In genomic region chr16:78562650-78563049, GRCh38 we compare ENCODE assay signal across 14 cellular contexts.
A peak's percentile ranks its signal among the peaks of the same experiment; 100 is the strongest.
DNase-seq lines count a peak whose midpoint lies in the region; ATAC-seq and TF ChIP-seq lines count a peak whose summit lies in the region.
"Had no signal": no experiment of that assay in that cellular context is flagged by ENCODE, and none has a peak within 500 bp of the region (broad histone marks: within the 10 kb centered on the region; RNA-seq: fewer than 3 reads in every experiment).

No MANE protein-coding gene starts in this region.

- ATAC-seq in left cardiac atrium: no peak
- ATAC-seq: HCT116 had no signal

- H3K4me3 Mint-ChIP-seq in glutamatergic neuron (ENCODE audit: unreplicated experiment): no peak overlapping the region
- H3K4me3 Mint-ChIP-seq in activated CD4-positive, alpha-beta T cell treated with anti-CD3 and anti-CD28 coated beads, Interleukin-2, amount 10 ng/mL, durations not matched to agents 24 days and 14 days: no peak overlapping the region
- H3K4me3 Mint-ChIP-seq: B cell; CD4-positive, alpha-beta T cell had no signal

- TF ChIP-seq CTCF in glutamatergic neuron (IDR thresholded peaks at IDR 0.05; ENCODE audit: partially characterized antibody, unreplicated experiment): no peak

- DNase-seq in NCI-H82 (lab: John Stamatoyannopoulos, UW): peak; percentile 25
- no peak for DNase-seq in NCI-H82 treated with DMSO at 0.1 percent for 48 hours (lab: John Stamatoyannopoulos, UW; ENCODE audit: unreplicated experiment)
- peak; percentile 76 to 88 for DNase-seq in NCI-H524 (lab: John Stamatoyannopoulos, UW)
- DNase-seq in glutamatergic neuron: no peak
- DNase-seq in activated CD4-positive, alpha-beta T cell treated with anti-CD3 and anti-CD28 coated beads, Interleukin-2, amount 10 ng/mL, durations not matched to agents 24 days and 14 days: no peak
- no peak for DNase-seq in NCI-H146 treated with DMSO at 0.1 percent for 48 hours (lab: John Stamatoyannopoulos, UW; ENCODE audit: unreplicated experiment)
- no peak for DNase-seq in left cardiac atrium
- DNase-seq: C1 segment of cervical spinal cord; Calu3; CD4-positive, alpha-beta T cell; DND-41; GDM1 had no signal

- H3K4me1 Mint-ChIP-seq in glutamatergic neuron (ENCODE audit: low read depth, unreplicated experiment): peaks cover 12% of the 10 kb centered on the region
- H3K4me1 Mint-ChIP-seq in activated CD4-positive, alpha-beta T cell treated with anti-CD3 and anti-CD28 coated beads, Interleukin-2, amount 10 ng/mL, durations not matched to agents 24 days and 14 days: peaks cover 5% of the 10 kb centered on the region

- intact Hi-C loops in activated CD4-positive, alpha-beta T cell treated with anti-CD3 and anti-CD28 coated beads, Interleukin-2, amount 10 ng/mL, durations not matched to agents 24 days and 14 days (cut with micrococcal nuclease): no loop called here
- intact Hi-C loops in left cardiac atrium (cut with DNase I): no loop called here

- H3K36me3 Mint-ChIP-seq in glutamatergic neuron (ENCODE audit: unreplicated experiment): peaks cover 5% of the 10 kb centered on the region
- no peaks in the 10 kb centered on the region for H3K36me3 Mint-ChIP-seq in activated CD4-positive, alpha-beta T cell treated with anti-CD3 and anti-CD28 coated beads, Interleukin-2, amount 10 ng/mL, durations not matched to agents 24 days and 14 days (ENCODE audit: low read depth)

- H3K9me3 Mint-ChIP-seq in glutamatergic neuron (ENCODE audit: unreplicated experiment): no peaks in the 10 kb centered on the region
- no peaks in the 10 kb centered on the region for H3K9me3 Mint-ChIP-seq in activated CD4-positive, alpha-beta T cell treated with anti-CD3 and anti-CD28 coated beads, Interleukin-2, amount 10 ng/mL, durations not matched to agents 24 days and 14 days
- H3K9me3 Mint-ChIP-seq: CD4-positive, alpha-beta T cell had no signal

- peak overlapping the region; percentile 63 for H3K27ac Mint-ChIP-seq in glutamatergic neuron (ENCODE audit: unreplicated experiment)
- H3K27ac Mint-ChIP-seq in activated CD4-positive, alpha-beta T cell treated with anti-CD3 and anti-CD28 coated beads, Interleukin-2, amount 10 ng/mL, durations not matched to agents 24 days and 14 days: no peak overlapping the region
- H3K27ac Mint-ChIP-seq: B cell; CD4-positive, alpha-beta T cell had no signal

- no peaks in the 10 kb centered on the region for H3K27me3 Mint-ChIP-seq in glutamatergic neuron (ENCODE audit: unreplicated experiment)
- no peaks in the 10 kb centered on the region for H3K27me3 Mint-ChIP-seq in activated CD4-positive, alpha-beta T cell treated with anti-CD3 and anti-CD28 coated beads, Interleukin-2, amount 10 ng/mL, durations not matched to agents 24 days and 14 days
- H3K27me3 Mint-ChIP-seq: B cell; CD4-positive, alpha-beta T cell had no signal

Comparison
In these comparisons a context has a peak if more than half of its experiments do, and no peak if none do; other contexts are left out.
1. DNase-seq: peak in NCI-H82 (single experiment) and NCI-H524 (2 of 2); none in NCI-H82 treated with DMSO at 0.1 percent for 48 hours (single experiment), glutamatergic neuron (single experiment), activated CD4-positive, alpha-beta T cell treated with anti-CD3 and anti-CD28 coated beads, Interleukin-2, amount 10 ng/mL, durations not matched to agents 24 days and 14 days (single experiment), NCI-H146 treated with DMSO at 0.1 percent for 48 hours (single experiment) and left cardiac atrium (single experiment).